28 cellular contexts compared by ENCODE assay signal in genomic region chr5:119033135-119033534, GRCh38. TPM values are rescaled to one million over a fixed set of nuclear protein-coding genes. Genes with fewer than 3 reads are reported as not detected.
DNase-seq lines count a peak whose midpoint lies in the region; ATAC-seq and TF ChIP-seq lines count a peak whose summit lies in the region.
"Had no signal": no experiment of that assay in that cellular context is flagged by ENCODE, and none has a peak within 500 bp of the region (broad histone marks: within the 10 kb centered on the region; RNA-seq: fewer than 3 reads in every experiment).

No MANE protein-coding gene starts in this region.

- H3K9me3 ChIP-seq in DND-41 (ENCODE audit: insufficient read depth, low read length, severe bottlenecking): no peaks in the 10 kb centered on the region
- no peaks in the 10 kb centered on the region for H3K9me3 ChIP-seq in IMR-90 (ENCODE audit: control insufficient read depth, insufficient read depth, low read length)
- no peaks in the 10 kb centered on the region for H3K9me3 ChIP-seq in neural progenitor cell (ENCODE audit: low read depth)
- H3K9me3 ChIP-seq in right atrium auricular region: no peaks in the 10 kb centered on the region
- H3K9me3 ChIP-seq: breast epithelium, upper lobe of left lung had no signal

- no peak overlapping the region for H2BK120ac ChIP-seq in IMR-90 (ENCODE audit: low read depth, low read length)

- intact Hi-C loops in IMR-90 (cut with micrococcal nuclease) (no loop called here), activated B cell treated with CpG ODN at 0.5 μM for 24 hours (cut with micrococcal nuclease) (no loop called here)

- H2AK9ac ChIP-seq in IMR-90 (replicated peaks; ENCODE audit: low read depth, low read length, poor library complexity): no peak overlapping the region

- H4K20me1 ChIP-seq in DND-41 (ENCODE audit: insufficient read depth, low read length) (no peaks in the 10 kb centered on the region), IMR-90 (ENCODE audit: insufficient read depth, low read length) (no peaks in the 10 kb centered on the region), neural progenitor cell (ENCODE audit: low read depth) (no peaks in the 10 kb centered on the region)

- H2AFZ ChIP-seq in DND-41 (ENCODE audit: low read depth, low read length): peak overlapping the region; percentile 58
- peak overlapping the region; percentile 53 for H2AFZ ChIP-seq in IMR-90 (replicated peaks; ENCODE audit: low read length, poor library complexity)
- H2AFZ ChIP-seq in neural progenitor cell (replicated peaks): peak overlapping the region; percentile 79
- H2AFZ ChIP-seq: hepatocyte had no signal

- no peak overlapping the region for H3K4me3 ChIP-seq in DND-41 (ENCODE audit: low read depth in 1 of 2, low read length in 2 of 2)
- H3K4me3 ChIP-seq in IMR-90 (ENCODE audit: insufficient read depth, low read depth, low read length): no peak overlapping the region
- H3K4me3 ChIP-seq in neural progenitor cell: no peak overlapping the region
- no peak overlapping the region for H3K4me3 ChIP-seq in right atrium auricular region
- H3K4me3 ChIP-seq: breast epithelium, hepatocyte, upper lobe of left lung had no signal

- H3K18ac ChIP-seq in IMR-90 (ENCODE audit: low read depth, low read length): no peak overlapping the region

- no peak overlapping the region for H3K56ac ChIP-seq in IMR-90 (ENCODE audit: extremely low read depth, insufficient read depth, low read length)

- H3K4me1 ChIP-seq in DND-41 (ENCODE audit: insufficient read depth, low read length): peaks cover 26% of the 10 kb centered on the region
- no peaks in the 10 kb centered on the region for H3K4me1 ChIP-seq in IMR-90 (ENCODE audit: control insufficient read depth, insufficient read depth, low read length)
- H3K4me1 ChIP-seq in neural progenitor cell: no peaks in the 10 kb centered on the region
- H3K4me1 ChIP-seq in right atrium auricular region: no peaks in the 10 kb centered on the region
- H3K4me1 ChIP-seq: breast epithelium, upper lobe of left lung had no signal

- H2BK15ac ChIP-seq in IMR-90 (ENCODE audit: low read depth, low read length): no peak overlapping the region

- no TSS peak for BruUV-seq in IMR-90 (replicated peaks; lab: Mats Ljungman, UMichigan)

- no peak overlapping the region for H3K14ac ChIP-seq in IMR-90 (replicated peaks; ENCODE audit: low read depth, low read length)

- H3K27ac Mint-ChIP-seq in activated B cell treated with CpG ODN at 0.5 μM for 24 hours (peak overlapping the region; percentile 95), neural progenitor cell (no peak overlapping the region), osteocyte (ENCODE audit: unreplicated experiment) (no peak overlapping the region)
- H3K27ac Mint-ChIP-seq: activated naive CD4-positive, alpha-beta T cell treated with anti-CD3 and anti-CD28 coated beads, Interleukin-2, amount 10 ng/mL, durations not matched to agents 7 days and 5 days had no signal

- H3K27me3 Mint-ChIP-seq in activated B cell treated with CpG ODN at 0.5 μM for 24 hours (no peaks in the 10 kb centered on the region), neural progenitor cell (ENCODE audit: insufficient read depth, low read depth) (peaks cover under 1% of the 10 kb centered on the region), osteocyte (ENCODE audit: unreplicated experiment) (no peaks in the 10 kb centered on the region)
- H3K27me3 Mint-ChIP-seq: activated naive CD4-positive, alpha-beta T cell treated with anti-CD3 and anti-CD28 coated beads, Interleukin-2, amount 10 ng/mL, durations not matched to agents 7 days and 5 days; naive thymus-derived CD8-positive, alpha-beta T cell had no signal

- TF ChIP-seq CTCF in DND-41 (IDR thresholded peaks at IDR 0.05; ENCODE audit: borderline replicate concordance, extremely low read depth, low read length, poor library complexity, severe bottlenecking) (no peak), IMR-90 (conservative IDR thresholded peaks at IDR 0.05; ENCODE audit: low read depth, low read length) (no peak), activated B cell treated with CpG ODN at 0.5 μM for 24 hours (IDR thresholded peaks at IDR 0.05) (no peak), neural progenitor cell (IDR thresholded peaks at IDR 0.05) (no peak), right atrium auricular region (IDR thresholded peaks at IDR 0.05) (no peak), osteocyte (IDR thresholded peaks at IDR 0.05) (no peak)

- H3K9ac ChIP-seq in DND-41 (ENCODE audit: low read depth, low read length) (no peak overlapping the region), IMR-90 (ENCODE audit: low read depth, low read length) (no peak overlapping the region), neural progenitor cell (no peak overlapping the region)

- H3K4me3 Mint-ChIP-seq in activated B cell treated with CpG ODN at 0.5 μM for 24 hours (peak overlapping the region; percentile 11), neural progenitor cell (no peak overlapping the region), osteocyte (ENCODE audit: unreplicated experiment) (no peak overlapping the region)
- H3K4me3 Mint-ChIP-seq: activated CD8-positive, alpha-beta T cell treated with anti-CD3 and anti-CD28 coated beads, Interleukin-2, amount 10 ng/mL, durations not matched to agents 7 days and 5 days; activated naive CD4-positive, alpha-beta T cell treated with anti-CD3 and anti-CD28 coated beads, Interleukin-2, amount 10 ng/mL, durations not matched to agents 7 days and 5 days had no signal

- WGBS in IMR-90 (ENCODE audit: extremely low coverage in 2 of 2, insufficient read length in 1 of 2), 2 experiments: no CpG with 5 or more reads among the region's 3 CpGs

- no peaks in the 10 kb centered on the region for H3K36me3 Mint-ChIP-seq in activated B cell treated with CpG ODN at 0.5 μM for 24 hours (ENCODE audit: low read depth)
- no peaks in the 10 kb centered on the region for H3K36me3 Mint-ChIP-seq in neural progenitor cell
- no peaks in the 10 kb centered on the region for H3K36me3 Mint-ChIP-seq in osteocyte (ENCODE audit: unreplicated experiment)
- H3K36me3 Mint-ChIP-seq: naive thymus-derived CD8-positive, alpha-beta T cell had no signal

- H3K4me1 Mint-ChIP-seq in activated B cell treated with CpG ODN at 0.5 μM for 24 hours (peaks cover 55% of the 10 kb centered on the region), neural progenitor cell (peaks cover 3% of the 10 kb centered on the region), osteocyte (ENCODE audit: unreplicated experiment) (peaks cover 8% of the 10 kb centered on the region)

- H4K91ac ChIP-seq in IMR-90 (ENCODE audit: insufficient read depth, low read depth, low read length): no peak overlapping the region

- dilution Hi-C loops in IMR-90 (cut with HindIII; ENCODE audit: low sequenced_read_pairs, unreplicated experiment): no loop called here

- H3K9me1 ChIP-seq in IMR-90 (ENCODE audit: insufficient read depth, low read length): no peaks in the 10 kb centered on the region

- CTCF ChIA-PET in IMR-90 (lab: Yijun Ruan, JAX): no interaction called here
- CTCF ChIA-PET in activated B cell treated with CpG ODN at 0.5 μM for 24 hours (lab: Charles Lee): interaction anchor here (1.0 to 1.3 kb wide), 4 partner anchors 11 to 402 kb away, joined by 3 to 4 read pairs (median 3); no protein-coding TSS in a partner anchor

- H2BK5ac ChIP-seq in IMR-90 (ENCODE audit: low read depth, low read length, poor library complexity, severe bottlenecking): no peak overlapping the region

- H3K9me3 Mint-ChIP-seq in activated B cell treated with CpG ODN at 0.5 μM for 24 hours (no peaks in the 10 kb centered on the region), neural progenitor cell (no peaks in the 10 kb centered on the region), osteocyte (ENCODE audit: unreplicated experiment) (no peaks in the 10 kb centered on the region)
- H3K9me3 Mint-ChIP-seq: naive thymus-derived CD8-positive, alpha-beta T cell had no signal

- H3K4ac ChIP-seq in IMR-90 (ENCODE audit: low read depth, low read length): no peak overlapping the region

- H4K5ac ChIP-seq in IMR-90 (ENCODE audit: low read depth, low read length): no peak overlapping the region

- TF ChIP-seq RAD21 in IMR-90 (IDR thresholded peaks at IDR 0.05; ENCODE audit: low read length): no peak

- no peak for DNase-seq in DND-41
- no peak for DNase-seq in IMR-90
- no peak for DNase-seq in activated B cell treated with CpG ODN at 0.5 μM for 24 hours
- DNase-seq in neural progenitor cell (ENCODE audit: low spot score): no peak
- no peak for DNase-seq in right atrium auricular region (ENCODE audit: low spot score)
- no peak for DNase-seq in osteocyte (ENCODE audit: extremely low spot score, unreplicated experiment)
- DNase-seq: activated CD8-positive, alpha-beta T cell treated with anti-CD3 and anti-CD28 coated beads, Interleukin-2, amount 10 ng/mL, durations not matched to agents 7 days and 5 days; activated naive CD4-positive, alpha-beta T cell treated with anti-CD3 and anti-CD28 coated beads, Interleukin-2, amount 10 ng/mL, durations not matched to agents 7 days and 5 days; C1 segment of cervical spinal cord; Calu3; EL; HCEC 1CT; kidney glomerular epithelial cell; midbrain; naive thymus-derived CD8-positive, alpha-beta T cell; NCI-H1417 treated with DMSO at 0.1 percent for 48 hours; NCI-H2081 treated with DMSO at 0.1 percent for 48 hours; NCI-H345; NCI-H69; occipital lobe; stimulated activated CD4-positive, alpha-beta T cell treated with anti-CD3 and anti-CD28 coated beads, Interleukin-4, amount 100 ng/mL, for 24 hours; substantia nigra; upper lobe of left lung had no signal

- H3K79me2 ChIP-seq in DND-41 (ENCODE audit: insufficient read depth, low read length): no peaks in the 10 kb centered on the region
- H3K79me2 ChIP-seq in neural progenitor cell (ENCODE audit: low read depth): no peaks in the 10 kb centered on the region
- H3K79me2 ChIP-seq: hepatocyte had no signal

- TF ChIP-seq POLR2A in IMR-90 (IDR thresholded peaks at IDR 0.05; ENCODE audit: low read depth, low read length): no peak

- peak overlapping the region; percentile 52; the same call in 1 of the 2 replicates for H3K27ac ChIP-seq in DND-41 (ENCODE audit: low read length)
- no peak overlapping the region for H3K27ac ChIP-seq in IMR-90 (ENCODE audit: insufficient read depth, low read length)
- H3K27ac ChIP-seq in neural progenitor cell: no peak overlapping the region
- H3K27ac ChIP-seq in right atrium auricular region: no peak overlapping the region
- H3K27ac ChIP-seq: breast epithelium, hepatocyte, HL-60 had no signal

- H2BK20ac ChIP-seq in IMR-90 (ENCODE audit: low read depth, low read length): no peak overlapping the region

- H3K27me3 ChIP-seq in DND-41 (ENCODE audit: insufficient read depth, low read length, poor library complexity) (no peaks in the 10 kb centered on the region), IMR-90 (ENCODE audit: control insufficient read depth, insufficient read depth, low read length) (no peaks in the 10 kb centered on the region), neural progenitor cell (peaks cover 11% of the 10 kb centered on the region), right atrium auricular region (no peaks in the 10 kb centered on the region)
- H3K27me3 ChIP-seq: breast epithelium, hepatocyte, upper lobe of left lung had no signal

- POLR2A ChIA-PET in IMR-90 (lab: Charles Lee; ENCODE audit: unreplicated experiment): no interaction called here
- POLR2A ChIA-PET in activated B cell treated with CpG ODN at 0.5 μM for 24 hours (lab: Charles Lee): interaction anchor here (0.8 to 3.3 kb wide), 4 partner anchors 27 to 437 kb away, joined by 3 to 37 read pairs (median 7); partner anchors contain the start of gene DMXL1

- no peaks in the 10 kb centered on the region for H3K79me1 ChIP-seq in IMR-90 (ENCODE audit: low read depth in 1 of 2, low read length in 2 of 2)

- H3K23ac ChIP-seq in IMR-90 (ENCODE audit: low read depth, low read length): no peak overlapping the region

- H3K4me2 ChIP-seq in DND-41 (ENCODE audit: insufficient read depth, low read length) (no peak overlapping the region), IMR-90 (ENCODE audit: low read depth, low read length) (no peak overlapping the region), neural progenitor cell (no peak overlapping the region)
- H3K4me2 ChIP-seq: hepatocyte had no signal

- no peak for ATAC-seq in DND-41 (ENCODE audit: insufficient read depth, low read depth)
- no peak for ATAC-seq in IMR-90 (ENCODE audit: low read depth)
- no peak for ATAC-seq in activated B cell treated with CpG ODN at 0.5 μM for 24 hours (ENCODE audit: low read depth)
- ATAC-seq in GM21576 (IDR thresholded peaks at IDR 0.05; ENCODE audit: unreplicated experiment): no peak
- ATAC-seq in HG03280 (IDR thresholded peaks at IDR 0.05; ENCODE audit: unreplicated experiment): no peak
- ATAC-seq: activated CD8-positive, alpha-beta T cell treated with anti-CD3 and anti-CD28 coated beads, Interleukin-2, amount 10 ng/mL, durations not matched to agents 7 days and 5 days; naive thymus-derived CD8-positive, alpha-beta T cell had no signal

- in situ Hi-C loops in IMR-90 (cut with MboI; ENCODE audit: low sequenced_read_pairs): no loop called here

- no peak overlapping the region for H2AK5ac ChIP-seq in IMR-90 (ENCODE audit: low read depth, low read length)

- H4K8ac ChIP-seq in IMR-90 (ENCODE audit: low read depth in 2 of 2, low read length in 2 of 2): no peak overlapping the region

- no peaks in the 10 kb centered on the region for H3F3A ChIP-seq in neural progenitor cell (ENCODE audit: low read depth)

- H3K36me3 ChIP-seq in DND-41 (ENCODE audit: insufficient read depth, low read length) (no peaks in the 10 kb centered on the region), IMR-90 (ENCODE audit: control insufficient read depth, insufficient read depth, low read length) (no peaks in the 10 kb centered on the region), neural progenitor cell (no peaks in the 10 kb centered on the region), right atrium auricular region (no peaks in the 10 kb centered on the region)
- H3K36me3 ChIP-seq: breast epithelium, upper lobe of left lung had no signal

RNA-seq across cellular contexts. Expression of gene DMXL1, which starts 37.8 kb away (rescaled TPM):
- total RNA-seq in IMR-90 (2012; rRNA removed) (21.5 and 38.0 TPM in 2 replicates), activated B cell treated with CpG ODN at 0.5 μM for 24 hours (66.8 and 76.9 TPM in 2 replicates), neural progenitor cell (ENCODE audit: low replicate concordance) (18.6 and 45.5 TPM in 2 replicates), right atrium auricular region (10 to 100 TPM; 29.4 to 40.5 TPM), osteocyte (37.3 and 38.2 TPM in 2 replicates)
- polyA plus RNA-seq in IMR-90 (2012; rRNA removed): 6.6 and 8.1 TPM in 2 replicates
- 0.99 and 1.6 TPM in 2 replicates for polyA plus RNA-seq in IMR-90 (2012; cell fraction: cytosol; rRNA removed)
- polyA plus RNA-seq in IMR-90 (2012; cell fraction: nucleus; rRNA removed; ENCODE audit: low replicate concordance): 1.4 and 12.8 TPM in 2 replicates

RNA-seq across cellular contexts. Expression of gene DTWD2, which starts 44.8 kb away (rescaled TPM):
- total RNA-seq in IMR-90 (2012; rRNA removed) (1.8 and 2.5 TPM in 2 replicates), activated B cell treated with CpG ODN at 0.5 μM for 24 hours (3.5 and 4.0 TPM in 2 replicates), neural progenitor cell (ENCODE audit: low replicate concordance) (7.2 and 10.4 TPM in 2 replicates), right atrium auricular region (10 to 100 TPM in 1 of 2 donors, 1 to 10 TPM in 1; 7.4 to 13.1 TPM), osteocyte (5.8 and 6.1 TPM in 2 replicates)
- 1.1 and 1.2 TPM in 2 replicates for polyA plus RNA-seq in IMR-90 (2012; rRNA removed)
- polyA plus RNA-seq in IMR-90 (2012; cell fraction: cytosol; rRNA removed): 0.76 and 0.96 TPM in 2 replicates
- polyA plus RNA-seq in IMR-90 (2012; cell fraction: nucleus; rRNA removed; ENCODE audit: low replicate concordance): 0.56 and 0.57 TPM in 2 replicates
